In genomic region chr3:11640009-11640673, GRCh38 we compare ENCODE assay signal across 10 cellular contexts. TPM values are rescaled to one million over a fixed set of nuclear protein-coding genes. Genes with fewer than 3 reads are reported as not detected.
DNase-seq lines count a peak whose midpoint lies in the region; ATAC-seq and TF ChIP-seq lines count a peak whose summit lies in the region.
"Had no signal": no experiment of that assay in that cellular context is flagged by ENCODE, and none has a peak within 500 bp of the region (broad histone marks: within the 10 kb centered on the region; RNA-seq: fewer than 3 reads in every experiment).

No MANE protein-coding gene starts in this region.

- TF ChIP-seq CTCF in HFFc6 (IDR thresholded peaks at IDR 0.05) = no peak
- no peak for TF ChIP-seq CTCF in brain (conservative IDR thresholded peaks at IDR 0.05)

- no peaks in the 10 kb centered on the region for H3K27me3 ChIP-seq in ACC112 (ENCODE audit: insufficient read depth, low read length)

- H3K4me1 ChIP-seq in ACC112 (ENCODE audit: control insufficient read depth, insufficient read depth, low read length, unreplicated experiment) = peaks cover 53% of the 10 kb centered on the region

- peaks cover 10% of the 10 kb centered on the region for H3K27me3 Mint-ChIP-seq in HFFc6 (ENCODE audit: insufficient read depth)
- peaks cover 11% of the 10 kb centered on the region for H3K27me3 Mint-ChIP-seq in brain
- H3K27me3 Mint-ChIP-seq in natural killer cell treated with Interleukin-12 subunit alpha and Interleukin-12 subunit beta and Interleukin-15 and Interleukin-18, amount 100 ng/mL, for 72 hours = no peaks in the 10 kb centered on the region

- peaks cover 74% of the 10 kb centered on the region for H3K79me2 ChIP-seq in ACC112 (ENCODE audit: control insufficient read depth, insufficient read depth, low read length, unreplicated experiment)

- no peak for ATAC-seq in natural killer cell treated with Interleukin-12 subunit alpha and Interleukin-12 subunit beta and Interleukin-15 and Interleukin-18, amount 100 ng/mL, for 72 hours
- ATAC-seq in HG02981 (IDR thresholded peaks at IDR 0.05; ENCODE audit: unreplicated experiment) = no peak
- ATAC-seq in HG03520 (IDR thresholded peaks at IDR 0.05; ENCODE audit: unreplicated experiment) = no peak
- ATAC-seq: left colon had no signal

- H3K9me3 Mint-ChIP-seq in HFFc6 (no peaks in the 10 kb centered on the region), brain (no peaks in the 10 kb centered on the region)
- H3K9me3 Mint-ChIP-seq in natural killer cell treated with Interleukin-12 subunit alpha and Interleukin-12 subunit beta and Interleukin-15 and Interleukin-18, amount 100 ng/mL, for 72 hours = no peaks in the 10 kb centered on the region

- H3K4me3 ChIP-seq in ACC112 (ENCODE audit: low read depth, low read length) = peak overlapping the region; percentile 82

- H3K4me1 Mint-ChIP-seq in HFFc6 (ENCODE audit: low read depth) (peaks cover 75% of the 10 kb centered on the region), brain (peaks cover 76% of the 10 kb centered on the region)
- peaks cover 36 to 56% of the 10 kb centered on the region in 2 donors for H3K4me1 Mint-ChIP-seq in natural killer cell treated with Interleukin-12 subunit alpha and Interleukin-12 subunit beta and Interleukin-15 and Interleukin-18, amount 100 ng/mL, for 72 hours (ENCODE audit: low read depth in 2 of 2)

- no peaks in the 10 kb centered on the region for H3K36me3 ChIP-seq in ACC112 (ENCODE audit: insufficient read depth, low read length)

- peak overlapping the region; percentile 100 for H3K4me3 Mint-ChIP-seq in HFFc6
- H3K4me3 Mint-ChIP-seq in brain = peak overlapping the region; percentile 96 to 99 (median 98)
- peak overlapping the region; percentile 53 for H3K4me3 Mint-ChIP-seq in natural killer cell treated with Interleukin-12 subunit alpha and Interleukin-12 subunit beta and Interleukin-15 and Interleukin-18, amount 100 ng/mL, for 72 hours

- peak overlapping the region; percentile 98 for H3K27ac ChIP-seq in ACC112 (ENCODE audit: low read depth, low read length)

- H3K36me3 Mint-ChIP-seq in HFFc6 (ENCODE audit: low read depth) (peaks cover 40% of the 10 kb centered on the region), brain (peaks cover 3% of the 10 kb centered on the region)
- peaks cover 5% of the 10 kb centered on the region for H3K36me3 Mint-ChIP-seq in natural killer cell treated with Interleukin-12 subunit alpha and Interleukin-12 subunit beta and Interleukin-15 and Interleukin-18, amount 100 ng/mL, for 72 hours

- H3K27ac Mint-ChIP-seq in HFFc6 (peak overlapping the region; percentile 100), brain (peak overlapping the region; percentile 71 to 100 (median 95))
- H3K27ac Mint-ChIP-seq in natural killer cell treated with Interleukin-12 subunit alpha and Interleukin-12 subunit beta and Interleukin-15 and Interleukin-18, amount 100 ng/mL, for 72 hours = peak overlapping the region; percentile 99 to 100

- DNase-seq in HFFc6 = no peak
- DNase-seq in natural killer cell treated with Interleukin-12 subunit alpha and Interleukin-12 subunit beta and Interleukin-15 and Interleukin-18, amount 100 ng/mL, for 72 hours (ENCODE audit: low spot score) = no peak
- no peak for DNase-seq in HK-2 (ENCODE audit: unreplicated experiment)
- DNase-seq in AG08395 (ENCODE audit: low spot score) = no peak
- DNase-seq: left colon, NCI-H524 treated with DMSO at 0.1 percent for 48 hours had no signal

- H2AFZ ChIP-seq in ACC112 (ENCODE audit: low read length, unreplicated experiment) = no peak overlapping the region

RNA-seq across cellular contexts. Expression of gene VGLL4, which starts 3.6 kb away (rescaled TPM):
- 10 to 100 TPM; 31.6 to 42.2 (median 33.8) TPM for total RNA-seq in HFFc6 (2021; fragmentation: NEBNext Ultra II Directional; extraction: Animal tissue kit (Norgen Biotek cat#: 25700))
- polyA plus RNA-seq in brain (ENCODE audit: insufficient read depth, low read depth, low replicate concordance) = 32.4 TPM
- 10 to 100 TPM; 50.4 to 52.9 TPM for total RNA-seq in natural killer cell treated with Interleukin-12 subunit alpha and Interleukin-12 subunit beta and Interleukin-15 and Interleukin-18, amount 100 ng/mL, for 72 hours
